ENCODE assay signal across 9 cellular contexts in the genomic region with DNA sequence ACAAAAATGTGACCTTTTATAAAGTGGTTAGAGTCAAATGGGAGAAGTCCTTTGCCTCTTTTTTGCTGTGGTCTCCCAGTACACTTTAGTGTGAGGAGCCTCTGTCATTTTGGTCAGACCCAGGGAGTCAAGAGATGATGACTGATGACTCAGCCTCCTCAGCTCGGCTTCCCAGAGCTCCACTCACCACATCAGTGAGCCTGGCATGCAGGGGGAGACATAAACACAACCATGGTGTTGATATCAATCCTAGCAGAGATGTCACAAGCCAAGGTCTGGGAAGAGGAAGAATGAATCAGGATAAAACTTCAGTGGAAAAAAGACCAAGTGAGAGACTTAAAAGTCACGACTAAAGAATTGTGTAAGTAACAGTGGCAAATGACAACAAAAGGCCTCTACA. TPM values are rescaled to one million over a fixed set of nuclear protein-coding genes. Genes with fewer than 3 reads are reported as not detected.
A peak's percentile ranks its signal among the peaks of the same experiment; 100 is the strongest.
DNase-seq lines count a peak whose midpoint lies in the region; FAIRE-seq and TF ChIP-seq lines count a peak whose summit lies in the region.
"Had no signal": no experiment of that assay in that cellular context is flagged by ENCODE, and none has a peak within 500 bp of the region (broad histone marks: within the 10 kb centered on the region; RNA-seq: fewer than 3 reads in every experiment).

No MANE protein-coding gene starts in this region.

- H3K36me3 Mint-ChIP-seq in immature natural killer cell (peaks cover 0 to 3% (median 0%) of the 10 kb centered on the region in 3 donors), progenitor cell of endocrine pancreas (ENCODE audit: insufficient read depth) (no peaks in the 10 kb centered on the region)

- peak; percentile 99 for DNase-seq in ACHN
- peak; percentile 89 for DNase-seq in HFF-Myc (ENCODE audit: extremely low read depth, low read depth)
- DNase-seq in amniotic epithelial cell (ENCODE audit: low read depth), result peak; percentile 97
- peak; percentile 81 for DNase-seq in kidney
- no peak for DNase-seq in immature natural killer cell
- no peak for DNase-seq in progenitor cell of endocrine pancreas (ENCODE audit: low spot score, unreplicated experiment)
- no peak for DNase-seq in effector memory CD4-positive, alpha-beta T cell
- DNase-seq in C1 segment of cervical spinal cord (lab: John Stamatoyannopoulos, UW), result no peak

- H3K36me3 ChIP-seq in kidney (ENCODE audit: control insufficient read depth in 1 of 2, insufficient read depth in 2 of 2, low read length in 2 of 2), result no peaks in the 10 kb centered on the region
- no peaks in the 10 kb centered on the region for H3K36me3 ChIP-seq in effector memory CD4-positive, alpha-beta T cell (ENCODE audit: control insufficient read depth, insufficient read depth, low read length)

- H3K9me3 ChIP-seq in kidney (ENCODE audit: control insufficient read depth in 1 of 2, low read length in 2 of 2), result no peaks in the 10 kb centered on the region
- H3K9me3 ChIP-seq in effector memory CD4-positive, alpha-beta T cell (ENCODE audit: control insufficient read depth, low read length), result no peaks in the 10 kb centered on the region

- no peak for FAIRE-seq in kidney (lab: Jason Lieb, UNC)
- FAIRE-seq: colon had no signal

- peak; percentile 31 for TF ChIP-seq CTCF in HFF-Myc (IDR thresholded peaks at IDR 0.05; ENCODE audit: low read depth, low read length, missing control alignments)
- no peak for TF ChIP-seq CTCF in kidney (IDR thresholded peaks at IDR 0.05; ENCODE audit: borderline replicate concordance, extremely low read depth, insufficient read depth)
- no peak for TF ChIP-seq CTCF in progenitor cell of endocrine pancreas (IDR thresholded peaks at IDR 0.05; ENCODE audit: unreplicated experiment)

- peaks cover 0 to 4% (median 0%) of the 10 kb centered on the region in 6 donors for H3K9me3 Mint-ChIP-seq in immature natural killer cell
- peaks cover 6% of the 10 kb centered on the region for H3K9me3 Mint-ChIP-seq in progenitor cell of endocrine pancreas (ENCODE audit: low read depth)

- H3K27ac ChIP-seq in kidney (ENCODE audit: low read depth in 2 of 2, low read length in 2 of 2), result no peak overlapping the region
- no peak overlapping the region for H3K27ac ChIP-seq in effector memory CD4-positive, alpha-beta T cell (ENCODE audit: insufficient read depth, low read length, poor library complexity, severe bottlenecking)

- peaks cover 12 to 20% of the 10 kb centered on the region in 2 donors for H3K4me1 ChIP-seq in kidney (ENCODE audit: control insufficient read depth in 1 of 2, insufficient read depth in 1 of 2, low read depth in 1 of 2, low read length in 2 of 2)
- H3K4me1 ChIP-seq in effector memory CD4-positive, alpha-beta T cell (ENCODE audit: control insufficient read depth, insufficient read depth, low read length, poor library complexity, severe bottlenecking), result no peaks in the 10 kb centered on the region

- H3K27me3 Mint-ChIP-seq in immature natural killer cell (ENCODE audit: low read depth in 3 of 3) (peaks cover 0 to 5% (median 0%) of the 10 kb centered on the region in 3 donors), progenitor cell of endocrine pancreas (no peaks in the 10 kb centered on the region)

- H3K4me3 ChIP-seq in HFF-Myc (replicated peaks; ENCODE audit: low read depth, low read length) (no peak overlapping the region), kidney (ENCODE audit: low read length in 2 of 2) (no peak overlapping the region)
- H3K4me3 ChIP-seq in effector memory CD4-positive, alpha-beta T cell (ENCODE audit: insufficient read depth, low read depth, low read length, poor library complexity, severe bottlenecking), result no peak overlapping the region

- H3K9ac ChIP-seq in kidney (ENCODE audit: low read length in 2 of 2), result no peak overlapping the region

- intact Hi-C loops in kidney (cut with DNase I), result no loop called here

- peaks cover 5 to 14% of the 10 kb centered on the region in 2 donors for H3K4me1 Mint-ChIP-seq in immature natural killer cell
- no peaks in the 10 kb centered on the region for H3K4me1 Mint-ChIP-seq in progenitor cell of endocrine pancreas (ENCODE audit: low read depth)

- in situ Hi-C loops in ACHN (cut with HindIII; ENCODE audit: low pct_ligation_motif_present, low pct_unique_long_range_greater_than_20kb, low sequenced_read_pairs), result no loop called here

- H3K27ac Mint-ChIP-seq in immature natural killer cell (no peak overlapping the region), progenitor cell of endocrine pancreas (no peak overlapping the region)

- no peaks in the 10 kb centered on the region for H3K27me3 ChIP-seq in effector memory CD4-positive, alpha-beta T cell (replicated peaks; ENCODE audit: control insufficient read depth, insufficient read depth, low read length, poor library complexity, severe bottlenecking)

- H3K4me3 Mint-ChIP-seq in immature natural killer cell, result no peak overlapping the region
- H3K4me3 Mint-ChIP-seq in progenitor cell of endocrine pancreas (ENCODE audit: low read depth), result no peak overlapping the region

RNA-seq across cellular contexts. Expression of gene TFAM, which starts 50.1 kb away (rescaled TPM):
- 35.0 TPM for total RNA-seq in kidney
- polyA plus RNA-seq in kidney (ENCODE audit: insufficient read depth, low read depth, low replicate concordance), result 18.5 TPM
- polyA plus RNA-seq in immature natural killer cell, result 10 to 100 TPM; 27.8 to 49.7 (median 44.8) TPM
- 53.5 and 60.7 TPM in 2 replicates for total RNA-seq in progenitor cell of endocrine pancreas

Comparison
In these comparisons a context has a peak if more than half of its experiments do, and no peak if none do; other contexts are left out.
1. DNase-seq: peak in ACHN (single experiment), HFF-Myc (single experiment), amniotic epithelial cell (single experiment) and kidney (single experiment); none in immature natural killer cell (0 of 3), progenitor cell of endocrine pancreas (single experiment), effector memory CD4-positive, alpha-beta T cell (0 of 3) and C1 segment of cervical spinal cord (0 of 14).